In genomic region chr11:48103621-48104561, GRCh38 we compare ENCODE assay signal across 9 cellular contexts.
DNase-seq lines count a peak whose midpoint lies in the region; ATAC-seq and TF ChIP-seq lines count a peak whose summit lies in the region.
"Had no signal": no experiment of that assay in that cellular context is flagged by ENCODE, and none has a peak within 500 bp of the region (broad histone marks: within the 10 kb centered on the region; RNA-seq: fewer than 3 reads in every experiment).

No MANE protein-coding gene starts in this region.

- H3K27ac Mint-ChIP-seq in mesothelial cell of epicardium: peak overlapping the region; percentile 66

- no peaks in the 10 kb centered on the region for H3K9me3 ChIP-seq in HCT116 (ENCODE audit: control insufficient read depth in 1 of 2, insufficient read depth in 1 of 2, low read depth in 1 of 2, low read length in 2 of 2)

- no peak for TF ChIP-seq CTCF in 22Rv1 (IDR thresholded peaks at IDR 0.05)
- TF ChIP-seq CTCF in HCT116 (IDR thresholded peaks at IDR 0.05 in 2 of 3, conservative IDR thresholded peaks at IDR 0.05 in 1 of 3; ENCODE audit: borderline replicate concordance in 1 of 3, insufficient read depth in 1 of 3, low read depth in 2 of 3, low read length in 2 of 3): no peak
- TF ChIP-seq CTCF in cardiac fibroblast (IDR thresholded peaks at IDR 0.05; ENCODE audit: low read depth, low read length): no peak
- TF ChIP-seq CTCF in mesothelial cell of epicardium (IDR thresholded peaks at IDR 0.05; ENCODE audit: unreplicated experiment): no peak

- no peaks in the 10 kb centered on the region for H3K36me3 Mint-ChIP-seq in mesothelial cell of epicardium

- H3K4me1 Mint-ChIP-seq in mesothelial cell of epicardium: peaks cover 15% of the 10 kb centered on the region

- no peak overlapping the region for H3K4me3 Mint-ChIP-seq in mesothelial cell of epicardium
- H3K4me3 Mint-ChIP-seq: dendritic cell treated with granulocyte-macrophage colony-stimulating factor and Interleukin-4, amounts not matched to agents 40 ng/mL and 50 ng/mL, for 4 days had no signal

- H3K4me2 ChIP-seq in HCT116 (ENCODE audit: low read length): 0 out of 2 replicates have a peak overlapping the region, but pooled peaks have one; percentile 1

- no peak overlapping the region for H3K9ac ChIP-seq in HCT116 (ENCODE audit: low read length)

- intact Hi-C loops in HCT116 (cut with micrococcal nuclease): no loop called here

- peaks cover 14 to 22% of the 10 kb centered on the region in 2 experiments; a peak in 3 of 4 replicates for H3K4me1 ChIP-seq in HCT116 (ENCODE audit: control insufficient read depth in 1 of 2, insufficient read depth in 2 of 2, low read length in 2 of 2)

- H3K4me3 ChIP-seq in HCT116 (replicated peaks in 1 of 2; ENCODE audit: low read depth in 1 of 2, low read length in 2 of 2): no peak overlapping the region
- H3K4me3 ChIP-seq in cardiac fibroblast (replicated peaks in 1 of 2; ENCODE audit: low read depth in 2 of 2, low read length in 2 of 2): no peak overlapping the region

- no peaks in the 10 kb centered on the region for H3K36me3 ChIP-seq in HCT116 (ENCODE audit: control insufficient read depth in 1 of 2, insufficient read depth in 2 of 2, low read length in 2 of 2)

- RAD21 ChIA-PET in HCT116 (lab: Charles Lee; ENCODE audit: low non-redundant PET in 1 of 2, low total read pairs in 2 of 2, uncharacterized antibody in 2 of 2, unreplicated experiment in 2 of 2): no interaction called here

- no peaks in the 10 kb centered on the region for H3K9me3 Mint-ChIP-seq in mesothelial cell of epicardium
- H3K9me3 Mint-ChIP-seq: dendritic cell treated with granulocyte-macrophage colony-stimulating factor and Interleukin-4, amounts not matched to agents 40 ng/mL and 50 ng/mL, for 4 days had no signal

- no peak for TF ChIP-seq POLR2A in HCT116 (IDR thresholded peaks at IDR 0.05; ENCODE audit: borderline replicate concordance, extremely low read depth, insufficient read depth, insufficient read length)

- H3K27me3 ChIP-seq in HCT116 (ENCODE audit: insufficient read depth, low read length): no peaks in the 10 kb centered on the region

- DNase-seq in HCT116 (ENCODE audit: low read depth, low spot score) (no peak), cardiac fibroblast (ENCODE audit: low read depth in 2 of 2) (peak; percentile 20 to 22), mesothelial cell of epicardium (ENCODE audit: low spot score in 2 of 2, unreplicated experiment in 2 of 2) (no peak), NCI-H1694 (lab: John Stamatoyannopoulos, UW) (no peak), NK-92 (lab: John Stamatoyannopoulos, UW; ENCODE audit: unreplicated experiment) (no peak)
- no peak for DNase-seq in activated CD4-positive, alpha-beta T cell treated with anti-CD3 and anti-CD28 coated beads, Interleukin-2, amount 50 U/mL, for 1 hour

- H4K20me1 ChIP-seq in HCT116 (ENCODE audit: insufficient read depth): no peaks in the 10 kb centered on the region

- H2AFZ ChIP-seq in HCT116 (ENCODE audit: low read depth, low read length, poor library complexity, severe bottlenecking): no peak overlapping the region

- TF ChIP-seq RAD21 in HCT116 (IDR thresholded peaks at IDR 0.05; ENCODE audit: low read depth): no peak

- H3K27me3 Mint-ChIP-seq in mesothelial cell of epicardium (ENCODE audit: low read depth): peaks cover 55% of the 10 kb centered on the region
- H3K27me3 Mint-ChIP-seq: dendritic cell treated with granulocyte-macrophage colony-stimulating factor and Interleukin-4, amounts not matched to agents 40 ng/mL and 50 ng/mL, for 4 days had no signal

- CTCF ChIA-PET in HCT116 (lab: Charles Lee): interaction anchor here (1.3 kb wide), 1 partner anchor 8 kb away, joined by 3 read pairs; no protein-coding TSS in a partner anchor

- POLR2A ChIA-PET in HCT116 (lab: Charles Lee): no interaction called here

- H3K79me2 ChIP-seq in HCT116 (ENCODE audit: insufficient read depth, low read length): no peaks in the 10 kb centered on the region

- ATAC-seq in HCT116 (no peak), GM19467 (IDR thresholded peaks at IDR 0.05; ENCODE audit: unreplicated experiment) (no peak)

- H3K27ac ChIP-seq in 22Rv1 (peak overlapping the region; percentile 61), HCT116 (ENCODE audit: low read depth, low read length) (no peak overlapping the region)

- H3K9me2 ChIP-seq in HCT116 (ENCODE audit: insufficient read depth): no peaks in the 10 kb centered on the region

- BruUV-seq in HCT116 (replicated peaks; lab: Mats Ljungman, UMichigan): no TSS peak

TF ChIP-seq in HCT116, 20 proteins besides CTCF, POLR2A, EP300 and RAD21:
- TF ChIP-seq REST (IDR thresholded peaks at IDR 0.05; ENCODE audit: low read depth) (no peak), ZBTB33 (IDR thresholded peaks at IDR 0.05; ENCODE audit: extremely low read depth, insufficient replicate concordance, low read length) (no peak)

Comparison
In these comparisons a context has a peak if more than half of its experiments do, and no peak if none do; other contexts are left out.
1. DNase-seq: peak in cardiac fibroblast (2 of 2); none in HCT116 (single experiment), mesothelial cell of epicardium (0 of 2), NCI-H1694 (single experiment), NK-92 (single experiment) and activated CD4-positive, alpha-beta T cell treated with anti-CD3 and anti-CD28 coated beads, Interleukin-2, amount 50 U/mL, for 1 hour (single experiment).